1 cellular context compared by ENCODE assay signal in genomic region chr18:75206637-75207297, GRCh38.
TF ChIP-seq lines count a peak whose summit lies in the region.

No MANE protein-coding gene starts in this region.

TF ChIP-seq in GM23338, 12 proteins besides CTCF, POLR2A, EP300 and RAD21 (continued from another document):
- TF ChIP-seq ZNF462 (CRISPR knock-in tag; IDR thresholded peaks at IDR 0.05) (no peak), EZH2phosphoT487 (IDR thresholded peaks at IDR 0.05; ENCODE audit: unreplicated experiment) (no peak), CREB1 (CRISPR knock-in tag; IDR thresholded peaks at IDR 0.05; ENCODE audit: low read depth) (no peak), STAT1 (IDR thresholded peaks at IDR 0.05; ENCODE audit: unreplicated experiment) (no peak), POLR2AphosphoS5 (IDR thresholded peaks at IDR 0.05; ENCODE audit: low read depth) (no peak), ZNF331 (CRISPR knock-in tag; IDR thresholded peaks at IDR 0.05; ENCODE audit: low read depth) (no peak), JUNB (IDR thresholded peaks at IDR 0.05; ENCODE audit: unreplicated experiment) (no peak), EZH2 (IDR thresholded peaks at IDR 0.05; ENCODE audit: low read depth, unreplicated experiment) (no peak)
- TF ChIP-seq, protein P1, sequence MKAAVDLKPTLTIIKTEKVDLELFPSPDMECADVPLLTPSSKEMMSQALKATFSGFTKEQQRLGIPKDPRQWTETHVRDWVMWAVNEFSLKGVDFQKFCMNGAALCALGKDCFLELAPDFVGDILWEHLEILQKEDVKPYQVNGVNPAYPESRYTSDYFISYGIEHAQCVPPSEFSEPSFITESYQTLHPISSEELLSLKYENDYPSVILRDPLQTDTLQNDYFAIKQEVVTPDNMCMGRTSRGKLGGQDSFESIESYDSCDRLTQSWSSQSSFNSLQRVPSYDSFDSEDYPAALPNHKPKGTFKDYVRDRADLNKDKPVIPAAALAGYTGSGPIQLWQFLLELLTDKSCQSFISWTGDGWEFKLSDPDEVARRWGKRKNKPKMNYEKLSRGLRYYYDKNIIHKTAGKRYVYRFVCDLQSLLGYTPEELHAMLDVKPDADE (IDR thresholded peaks at IDR 0.05) = no peak
TF ChIP-seq in GM23338: peak in this region for 0.
